19 cellular contexts compared by ENCODE assay signal in genomic region chr12:20963762-20964161, GRCh38.
"Had no signal": no experiment of that assay in that cellular context is flagged by ENCODE, and none has a peak within 500 bp of the region (broad histone marks: within the 10 kb centered on the region; RNA-seq: fewer than 3 reads in every experiment).

No MANE protein-coding gene starts in this region.

- H3K27me3 Mint-ChIP-seq: activated CD8-positive, alpha-beta T cell treated with anti-CD3 and anti-CD28 coated beads for 36 hours; activated naive CD8-positive, alpha-beta T cell treated with anti-CD3 and anti-CD28 coated beads for 36 hours; activated T-helper 17 cell treated with anti-CD3 and anti-CD28 coated beads, Interleukin-2, amount 50 U/mL, for 72 hours; effector memory CD8-positive, alpha-beta T cell had no signal

- H3K4me1 ChIP-seq: esophagus squamous epithelium, heart right ventricle had no signal

- ATAC-seq: activated CD8-positive, alpha-beta T cell treated with anti-CD3 and anti-CD28 coated beads for 36 hours; activated T-helper 17 cell treated with anti-CD3 and anti-CD28 coated beads, Interleukin-2, amount 50 U/mL, for 72 hours; effector memory CD8-positive, alpha-beta T cell; heart right ventricle; stimulated activated naive CD8-positive, alpha-beta T cell treated with anti-CD3 and anti-CD28 coated beads, Interleukin-15, Interleukin-2, amounts not matched to agents 100 U/mL and 50 U/mL, for 24 hours had no signal

- H3K36me3 ChIP-seq: cardiac muscle cell, esophagus squamous epithelium, heart right ventricle, tibial artery had no signal

- H3K27ac ChIP-seq: cardiac muscle cell, esophagus squamous epithelium, heart right ventricle, tibial artery had no signal

- H3K9me3 ChIP-seq: tibial artery had no signal

- H3K4me3 ChIP-seq: cardiac muscle cell, esophagus squamous epithelium, heart right ventricle, lung, tibial artery had no signal

- H3K4me1 Mint-ChIP-seq: activated naive CD8-positive, alpha-beta T cell treated with anti-CD3 and anti-CD28 coated beads for 36 hours; activated T-helper 17 cell treated with anti-CD3 and anti-CD28 coated beads, Interleukin-2, amount 50 U/mL, for 72 hours; nephron had no signal

- DNase-seq: activated CD4-positive, alpha-beta T cell treated with anti-CD3 and anti-CD28 coated beads for 48 hours; activated CD4-positive, CD25-positive, alpha-beta regulatory T cell; activated CD8-positive, alpha-beta T cell treated with anti-CD3 and anti-CD28 coated beads for 36 hours; activated naive CD4-positive, alpha-beta T cell; activated naive CD8-positive, alpha-beta T cell treated with anti-CD3 and anti-CD28 coated beads for 36 hours; activated T-cell treated with anti-CD3 and anti-CD28 coated beads, Interleukin-2, amount 50 U/mL, for 1 hour; amniotic stem cell; effector memory CD8-positive, alpha-beta T cell; esophagus squamous epithelium; heart right ventricle; posterior cingulate gyrus; stimulated activated naive CD8-positive, alpha-beta T cell treated with anti-CD3 and anti-CD28 coated beads, Interleukin-15, Interleukin-2, amounts not matched to agents 100 U/mL and 50 U/mL, for 24 hours; substantia nigra; T-helper 9 cell; tibial artery had no signal

- H3K36me3 Mint-ChIP-seq: activated naive CD8-positive, alpha-beta T cell treated with anti-CD3 and anti-CD28 coated beads for 36 hours had no signal

- H3K4me3 Mint-ChIP-seq: activated CD8-positive, alpha-beta T cell treated with anti-CD3 and anti-CD28 coated beads for 36 hours; activated naive CD8-positive, alpha-beta T cell treated with anti-CD3 and anti-CD28 coated beads for 36 hours; activated T-helper 17 cell treated with anti-CD3 and anti-CD28 coated beads, Interleukin-2, amount 50 U/mL, for 72 hours; effector memory CD8-positive, alpha-beta T cell; nephron had no signal

- H3K27me3 ChIP-seq: cardiac muscle cell, esophagus squamous epithelium, heart right ventricle, tibial artery had no signal

- H3K27ac Mint-ChIP-seq: activated CD8-positive, alpha-beta T cell treated with anti-CD3 and anti-CD28 coated beads for 36 hours; activated naive CD8-positive, alpha-beta T cell treated with anti-CD3 and anti-CD28 coated beads for 36 hours; activated T-helper 17 cell treated with anti-CD3 and anti-CD28 coated beads, Interleukin-2, amount 50 U/mL, for 72 hours; effector memory CD8-positive, alpha-beta T cell; nephron had no signal
